11 cellular contexts compared by ENCODE assay signal in genomic region chr1:24009406-24009805, GRCh38. TPM values are rescaled to one million over a fixed set of nuclear protein-coding genes. Genes with fewer than 3 reads are reported as not detected.
A peak's percentile ranks its signal among the peaks of the same experiment; 100 is the strongest.
DNase-seq lines count a peak whose midpoint lies in the region; ATAC-seq and TF ChIP-seq lines count a peak whose summit lies in the region.
"Had no signal": no experiment of that assay in that cellular context is flagged by ENCODE, and none has a peak within 500 bp of the region (broad histone marks: within the 10 kb centered on the region; RNA-seq: fewer than 3 reads in every experiment).

No MANE protein-coding gene starts in this region.

- H3K4me3 ChIP-seq in foreskin fibroblast (ENCODE audit: low read depth in 1 of 2, low read length in 2 of 2) (no peak overlapping the region), skeletal muscle satellite cell (ENCODE audit: low read length) (no peak overlapping the region)
- H3K4me3 ChIP-seq: upper lobe of right lung had no signal

- no peak overlapping the region for H3K9ac ChIP-seq in skeletal muscle satellite cell (ENCODE audit: low read depth, low read length)

- ATAC-seq in HG03521 (IDR thresholded peaks at IDR 0.05; ENCODE audit: unreplicated experiment) = no peak
- no peak for ATAC-seq in GM21447 (IDR thresholded peaks at IDR 0.05; ENCODE audit: unreplicated experiment)
- ATAC-seq: upper lobe of right lung had no signal

- no peak for TF ChIP-seq CTCF in foreskin fibroblast (IDR thresholded peaks at IDR 0.05; ENCODE audit: low read depth, low read length)

- H3K9me3 ChIP-seq in skeletal muscle satellite cell (replicated peaks; ENCODE audit: low read length) = no peaks in the 10 kb centered on the region
- H3K9me3 ChIP-seq: upper lobe of right lung had no signal

- H3K36me3 ChIP-seq in skeletal muscle satellite cell (ENCODE audit: insufficient read depth, low read length) = no peaks in the 10 kb centered on the region
- H3K36me3 ChIP-seq: upper lobe of right lung had no signal

- DNase-seq in HCEC 1CT = peak; percentile 79
- DNase-seq in SW480 (ENCODE audit: low spot score) = peak; percentile 84
- peak; percentile 60 to 81 for DNase-seq in foreskin fibroblast
- DNase-seq in inferior parietal cortex (ENCODE audit: extremely low spot score) = no peak
- no peak for DNase-seq in activated naive CD4-positive, alpha-beta T cell treated with Interleukin-2 at 50 U/mL for 16 hours
- DNase-seq: activated naive CD8-positive, alpha-beta T cell treated with anti-CD3 and anti-CD28 coated beads, Interleukin-2, amount 10 ng/mL, durations not matched to agents 7 days and 5 days; NCI-H1694; upper lobe of right lung had no signal

- peaks cover 2% of the 10 kb centered on the region for H3K27me3 ChIP-seq in skeletal muscle satellite cell (ENCODE audit: control insufficient read depth, insufficient read depth, low read length)
- H3K27me3 ChIP-seq: upper lobe of right lung had no signal

- H3K4me1 ChIP-seq in skeletal muscle satellite cell (ENCODE audit: control insufficient read depth, insufficient read depth, low read length) = peaks cover 22% of the 10 kb centered on the region
- H3K4me1 ChIP-seq: upper lobe of right lung had no signal

- H3K4me2 ChIP-seq in skeletal muscle satellite cell (ENCODE audit: low read length) = peak overlapping the region; percentile 6

RNA-seq across cellular contexts. Expression of gene SRSF10, which starts 29.3 kb away (rescaled TPM):
- 70.6 and 81.6 TPM in 2 replicates for total RNA-seq in skeletal muscle satellite cell (2012; rRNA removed)

RNA-seq across cellular contexts. Expression of gene PNRC2, which starts 49.8 kb away (rescaled TPM):
- 80.6 and 85.8 TPM in 2 replicates for total RNA-seq in skeletal muscle satellite cell (2012; rRNA removed)

Comparison
In these comparisons a context has a peak if more than half of its experiments do, and no peak if none do; other contexts are left out.
1. DNase-seq: peak in HCEC 1CT (single experiment), SW480 (single experiment) and foreskin fibroblast (2 of 2); none in inferior parietal cortex (single experiment) and activated naive CD4-positive, alpha-beta T cell treated with Interleukin-2 at 50 U/mL for 16 hours (single experiment).